11 cellular contexts compared by ENCODE assay signal in genomic region chr7:130884437-130885417, GRCh38.
DNase-seq lines count a peak whose midpoint lies in the region; ATAC-seq, FAIRE-seq and TF ChIP-seq lines count a peak whose summit lies in the region.
"Had no signal": no experiment of that assay in that cellular context is flagged by ENCODE, and none has a peak within 500 bp of the region (broad histone marks: within the 10 kb centered on the region; RNA-seq: fewer than 3 reads in every experiment).

No MANE protein-coding gene starts in this region.

- peaks cover 96% of the 10 kb centered on the region for H3K79me2 ChIP-seq in astrocyte (ENCODE audit: insufficient read depth, low read length)

- peak overlapping the region; percentile 84 for H3K9ac ChIP-seq in astrocyte (ENCODE audit: low read length)
- H3K9ac ChIP-seq: parathyroid adenoma had no signal

- no peaks in the 10 kb centered on the region for H3K27me3 Mint-ChIP-seq in astrocyte (ENCODE audit: low read depth, unreplicated experiment)

- no peak overlapping the region for H3K4me3 Mint-ChIP-seq in astrocyte (ENCODE audit: unreplicated experiment)

- peak; percentile 4 for DNase-seq in stimulated activated CD4-positive, alpha-beta T cell treated with anti-CD3 and anti-CD28 coated beads, Interleukin-4, amount 100 ng/mL, for 24 hours
- DNase-seq in stimulated activated CD4-positive, alpha-beta T cell treated with anti-CD3 and anti-CD28 coated beads, Interleukin-1b, Interleukin-23, amount 100 ng/mL, for 48 hours, result no peak
- DNase-seq in astrocyte (ENCODE audit: low read depth), result peak; percentile 69
- DNase-seq in left lung, result no peak
- no peak for DNase-seq in GM03348 (ENCODE audit: low spot score)
- DNase-seq in heart right ventricle, result no peak
- no peak for DNase-seq in HUDEP-2 (lab: John Stamatoyannopoulos, UW; ENCODE audit: unreplicated experiment in 76 of 76)

- H3K27me3 ChIP-seq in astrocyte (ENCODE audit: insufficient read depth, low read length) (no peaks in the 10 kb centered on the region), left lung (no peaks in the 10 kb centered on the region), heart right ventricle (no peaks in the 10 kb centered on the region)

- FAIRE-seq in astrocyte (lab: Jason Lieb, UNC), result no peak
- FAIRE-seq: G401.6, urothelium cell line had no signal

- no peaks in the 10 kb centered on the region for H3K9me3 ChIP-seq in astrocyte (ENCODE audit: insufficient read depth, low read depth, low read length)
- H3K9me3 ChIP-seq in left lung, result no peaks in the 10 kb centered on the region
- H3K9me3 ChIP-seq in heart right ventricle, result no peaks in the 10 kb centered on the region

- peak overlapping the region; percentile 94 for H3K27ac Mint-ChIP-seq in astrocyte (ENCODE audit: unreplicated experiment)

- peaks cover 27% of the 10 kb centered on the region for H3K36me3 Mint-ChIP-seq in astrocyte (ENCODE audit: low read depth, unreplicated experiment)

- peaks cover 48% of the 10 kb centered on the region for H3K4me1 ChIP-seq in astrocyte (ENCODE audit: insufficient read depth, low read length)
- H3K4me1 ChIP-seq in left lung, result peaks cover 33 to 84% of the 10 kb centered on the region in 2 donors
- H3K4me1 ChIP-seq in heart right ventricle, result peaks cover 13 to 67% (median 44%) of the 10 kb centered on the region in 9 donors
- H3K4me1 ChIP-seq: parathyroid adenoma had no signal

- H2AFZ ChIP-seq in astrocyte (ENCODE audit: low read depth, low read length), result no peak overlapping the region
- H2AFZ ChIP-seq: parathyroid adenoma had no signal

- no peaks in the 10 kb centered on the region for H3K9me3 Mint-ChIP-seq in astrocyte (ENCODE audit: unreplicated experiment)

- peak overlapping the region; percentile 96 for H3K27ac ChIP-seq in astrocyte (ENCODE audit: low read depth, low read length)
- peak overlapping the region; percentile 27 to 68 for H3K27ac ChIP-seq in left lung
- H3K27ac ChIP-seq in heart right ventricle, result peak overlapping the region in 2 of 10 donors; percentile 17 to 39
- H3K27ac ChIP-seq: parathyroid adenoma had no signal

- no peak overlapping the region for H3K4me3 ChIP-seq in astrocyte (ENCODE audit: insufficient read depth, low read depth, low read length)
- H3K4me3 ChIP-seq in left lung, result no peak overlapping the region
- no peak overlapping the region for H3K4me3 ChIP-seq in heart right ventricle

- H4K20me1 ChIP-seq in astrocyte (ENCODE audit: insufficient read depth, low read length), result peaks cover 66% of the 10 kb centered on the region

- ATAC-seq in left lung (peak; percentile 22), GM21367 (IDR thresholded peaks at IDR 0.05; ENCODE audit: unreplicated experiment) (no peak), heart right ventricle (no peak)

- H3K4me1 Mint-ChIP-seq in astrocyte (ENCODE audit: low read depth, unreplicated experiment), result peaks cover 63% of the 10 kb centered on the region

- 75 to 82% methylated on average over 21 of the region's 21 CpGs for WGBS in heart right ventricle, 2 donors

- peak overlapping the region; percentile 83 for H3K4me2 ChIP-seq in astrocyte (ENCODE audit: low read length)

- peaks cover 75% of the 10 kb centered on the region for H3K36me3 ChIP-seq in astrocyte (ENCODE audit: insufficient read depth, low read length)
- H3K36me3 ChIP-seq in left lung, result peaks cover 0 to 88% of the 10 kb centered on the region in 2 donors
- H3K36me3 ChIP-seq in heart right ventricle, result peaks cover 0 to 98% (median 26%) of the 10 kb centered on the region in 9 donors

- intact Hi-C loops in left lung (cut with DNase I), result no loop called here
- intact Hi-C loops in heart right ventricle (cut with DNase I), result no loop called here

- TF ChIP-seq CTCF in astrocyte (IDR thresholded peaks at IDR 0.05; ENCODE audit: insufficient read depth, low read depth, low read length) (no peak), left lung (IDR thresholded peaks at IDR 0.05) (no peak), heart right ventricle (IDR thresholded peaks at IDR 0.05) (no peak)

Comparison
In these comparisons a context has a peak if more than half of its experiments do, and no peak if none do; other contexts are left out.
1. DNase-seq: peak in stimulated activated CD4-positive, alpha-beta T cell treated with anti-CD3 and anti-CD28 coated beads, Interleukin-4, amount 100 ng/mL, for 24 hours (single experiment) and astrocyte (single experiment); none in stimulated activated CD4-positive, alpha-beta T cell treated with anti-CD3 and anti-CD28 coated beads, Interleukin-1b, Interleukin-23, amount 100 ng/mL, for 48 hours (single experiment), left lung (0 of 2), GM03348 (single experiment), heart right ventricle (0 of 2) and HUDEP-2 (0 of 76).